In genomic region chr14:93269341-93270068, GRCh38 we compare ENCODE assay signal across 12 cellular contexts.
A peak's percentile ranks its signal among the peaks of the same experiment; 100 is the strongest.
DNase-seq lines count a peak whose midpoint lies in the region; ATAC-seq and TF ChIP-seq lines count a peak whose summit lies in the region.
"Had no signal": no experiment of that assay in that cellular context is flagged by ENCODE, and none has a peak within 500 bp of the region (broad histone marks: within the 10 kb centered on the region; RNA-seq: fewer than 3 reads in every experiment).

No MANE protein-coding gene starts in this region.

- H3K27ac Mint-ChIP-seq in activated CD4-positive, alpha-beta T cell treated with anti-CD3 and anti-CD28 coated beads for 36 hours = no peak overlapping the region
- H3K27ac Mint-ChIP-seq in stimulated activated effector memory CD8-positive, alpha-beta T cell treated with anti-CD3 and anti-CD28 coated beads, Interleukin-12 subunit alpha, Interleukin-12 subunit beta, amount 100 ng/mL, for 72 hours = peak overlapping the region; percentile 8
- H3K27ac Mint-ChIP-seq: activated CD8-positive, alpha-beta T cell treated with anti-CD3 and anti-CD28 coated beads, Interleukin-2, amount 10 ng/mL, durations not matched to agents 7 days and 5 days; stimulated activated naive CD8-positive, alpha-beta T cell treated with anti-CD3 and anti-CD28 coated beads, Interleukin-15, Interleukin-2, amounts not matched to agents 100 ng/mL and 50 ng/mL, for 24 hours had no signal

- no peaks in the 10 kb centered on the region for H3K27me3 ChIP-seq in brain microvascular endothelial cell (replicated peaks)

- H3K4me1 Mint-ChIP-seq in activated CD4-positive, alpha-beta T cell treated with anti-CD3 and anti-CD28 coated beads for 36 hours = peaks cover 8% of the 10 kb centered on the region
- peaks cover 26% of the 10 kb centered on the region for H3K4me1 Mint-ChIP-seq in stimulated activated effector memory CD8-positive, alpha-beta T cell treated with anti-CD3 and anti-CD28 coated beads, Interleukin-12 subunit alpha, Interleukin-12 subunit beta, amount 100 ng/mL, for 72 hours

- TF ChIP-seq CTCF in brain microvascular endothelial cell (IDR thresholded peaks at IDR 0.05; ENCODE audit: low read depth, low read length, missing control alignments) = no peak

- intact Hi-C loops in activated CD4-positive, alpha-beta T cell treated with anti-CD3 and anti-CD28 coated beads for 36 hours (cut with DNase I, micrococcal nuclease) = no loop called here

- no peaks in the 10 kb centered on the region for H3K27me3 Mint-ChIP-seq in activated CD4-positive, alpha-beta T cell treated with anti-CD3 and anti-CD28 coated beads for 36 hours
- H3K27me3 Mint-ChIP-seq: stimulated activated naive CD8-positive, alpha-beta T cell treated with anti-CD3 and anti-CD28 coated beads, Interleukin-15, Interleukin-2, amounts not matched to agents 100 ng/mL and 50 ng/mL, for 24 hours had no signal

- peaks cover 6% of the 10 kb centered on the region for H3K36me3 Mint-ChIP-seq in activated CD4-positive, alpha-beta T cell treated with anti-CD3 and anti-CD28 coated beads for 36 hours (ENCODE audit: low read depth)
- H3K36me3 Mint-ChIP-seq in stimulated activated effector memory CD8-positive, alpha-beta T cell treated with anti-CD3 and anti-CD28 coated beads, Interleukin-12 subunit alpha, Interleukin-12 subunit beta, amount 100 ng/mL, for 72 hours = peaks cover 6% of the 10 kb centered on the region

- CTCF ChIA-PET in activated CD4-positive, alpha-beta T cell treated with anti-CD3 and anti-CD28 coated beads for 36 hours (lab: Charles Lee) = interaction anchor here (1.5 kb wide), 1 partner anchor 28 kb away, joined by 3 read pairs; no protein-coding TSS in a partner anchor

- peak overlapping the region; percentile 77 for H3K27ac ChIP-seq in brain microvascular endothelial cell
- H3K27ac ChIP-seq: parathyroid adenoma had no signal

- peak; percentile 70 for ATAC-seq in activated CD4-positive, alpha-beta T cell treated with anti-CD3 and anti-CD28 coated beads for 36 hours
- peak; percentile 81 for ATAC-seq in stimulated activated effector memory CD8-positive, alpha-beta T cell treated with anti-CD3 and anti-CD28 coated beads, Interleukin-12 subunit alpha, Interleukin-12 subunit beta, amount 100 ng/mL, for 72 hours
- ATAC-seq in HG03521 (IDR thresholded peaks at IDR 0.05; ENCODE audit: unreplicated experiment) = no peak
- ATAC-seq: activated CD8-positive, alpha-beta T cell treated with anti-CD3 and anti-CD28 coated beads, Interleukin-2, amount 10 ng/mL, durations not matched to agents 7 days and 5 days had no signal

- no peak overlapping the region for H3K4me3 Mint-ChIP-seq in activated CD4-positive, alpha-beta T cell treated with anti-CD3 and anti-CD28 coated beads for 36 hours
- no peak overlapping the region for H3K4me3 Mint-ChIP-seq in stimulated activated effector memory CD8-positive, alpha-beta T cell treated with anti-CD3 and anti-CD28 coated beads, Interleukin-12 subunit alpha, Interleukin-12 subunit beta, amount 100 ng/mL, for 72 hours
- H3K4me3 Mint-ChIP-seq: activated CD8-positive, alpha-beta T cell treated with anti-CD3 and anti-CD28 coated beads, Interleukin-2, amount 10 ng/mL, durations not matched to agents 7 days and 5 days; stimulated activated naive CD8-positive, alpha-beta T cell treated with anti-CD3 and anti-CD28 coated beads, Interleukin-15, Interleukin-2, amounts not matched to agents 100 ng/mL and 50 ng/mL, for 24 hours had no signal

- POLR2A ChIA-PET in activated CD4-positive, alpha-beta T cell treated with anti-CD3 and anti-CD28 coated beads for 36 hours (lab: Charles Lee) = no interaction called here

- in situ Hi-C loops in brain microvascular endothelial cell (cut with HindIII; ENCODE audit: low pct_ligation_motif_present, low sequenced_read_pairs) = no loop called here

- H3K4me3 ChIP-seq in brain microvascular endothelial cell (ENCODE audit: low read depth, low read length) = no peak overlapping the region

- H3K36me3 ChIP-seq in brain microvascular endothelial cell (replicated peaks) = peaks cover 2% of the 10 kb centered on the region

- no peak for DNase-seq in activated CD4-positive, alpha-beta T cell treated with anti-CD3 and anti-CD28 coated beads for 36 hours
- no peak for DNase-seq in activated CD4-positive, alpha-beta T cell treated with anti-CD3 and anti-CD28 coated beads, Interleukin-2, amount 50 U/mL, for 4 hours
- DNase-seq in brain microvascular endothelial cell (peak; percentile 81), iPS-NIHi7 (ENCODE audit: extremely low spot score) (peak; percentile 16), NCI-H82 (lab: John Stamatoyannopoulos, UW) (no peak)
- no peak for DNase-seq in stimulated activated effector memory CD8-positive, alpha-beta T cell treated with anti-CD3 and anti-CD28 coated beads, Interleukin-12 subunit alpha, Interleukin-12 subunit beta, amount 100 ng/mL, for 72 hours (ENCODE audit: low spot score in 2 of 2)
- no peak for DNase-seq in activated naive CD4-positive, alpha-beta T cell treated with anti-CD3 and anti-CD28 coated beads, Interleukin-2, amount 50 U/mL, for 16 hours
- DNase-seq: activated CD8-positive, alpha-beta T cell treated with anti-CD3 and anti-CD28 coated beads, Interleukin-2, amount 10 ng/mL, durations not matched to agents 7 days and 5 days; AML-193 had no signal

- no peaks in the 10 kb centered on the region for H3K9me3 Mint-ChIP-seq in activated CD4-positive, alpha-beta T cell treated with anti-CD3 and anti-CD28 coated beads for 36 hours (ENCODE audit: low read depth)
- no peaks in the 10 kb centered on the region for H3K9me3 Mint-ChIP-seq in stimulated activated effector memory CD8-positive, alpha-beta T cell treated with anti-CD3 and anti-CD28 coated beads, Interleukin-12 subunit alpha, Interleukin-12 subunit beta, amount 100 ng/mL, for 72 hours
- H3K9me3 Mint-ChIP-seq: stimulated activated naive CD8-positive, alpha-beta T cell treated with anti-CD3 and anti-CD28 coated beads, Interleukin-15, Interleukin-2, amounts not matched to agents 100 ng/mL and 50 ng/mL, for 24 hours had no signal

Comparison
In these comparisons a context has a peak if more than half of its experiments do, and no peak if none do; other contexts are left out.
1. DNase-seq: peak in brain microvascular endothelial cell (single experiment) and iPS-NIHi7 (single experiment); none in activated CD4-positive, alpha-beta T cell treated with anti-CD3 and anti-CD28 coated beads for 36 hours (single experiment), activated CD4-positive, alpha-beta T cell treated with anti-CD3 and anti-CD28 coated beads, Interleukin-2, amount 50 U/mL, for 4 hours (0 of 2), stimulated activated effector memory CD8-positive, alpha-beta T cell treated with anti-CD3 and anti-CD28 coated beads, Interleukin-12 subunit alpha, Interleukin-12 subunit beta, amount 100 ng/mL, for 72 hours (0 of 2), activated naive CD4-positive, alpha-beta T cell treated with anti-CD3 and anti-CD28 coated beads, Interleukin-2, amount 50 U/mL, for 16 hours (single experiment) and NCI-H82 (single experiment).